Comparison of ENCODE assay signal across 1 cellular context in genomic region chr5:72847989-72848473, GRCh38.
TF ChIP-seq lines count a peak whose summit lies in the region.

No MANE protein-coding gene starts in this region.

TF ChIP-seq in Ishikawa, 13 proteins besides CTCF, POLR2A, EP300 and RAD21 (continued from another document):
- TF ChIP-seq YY1 (IDR thresholded peaks at IDR 0.05; ENCODE audit: low read depth) (peak; percentile 64), EGR1 (IDR thresholded peaks at IDR 0.05) (no peak), TCF12 (IDR thresholded peaks at IDR 0.05; ENCODE audit: low read depth) (peak; percentile 50; the same call in 1 of the 2 replicates)
